11 cellular contexts compared by ENCODE assay signal in the genomic region with DNA sequence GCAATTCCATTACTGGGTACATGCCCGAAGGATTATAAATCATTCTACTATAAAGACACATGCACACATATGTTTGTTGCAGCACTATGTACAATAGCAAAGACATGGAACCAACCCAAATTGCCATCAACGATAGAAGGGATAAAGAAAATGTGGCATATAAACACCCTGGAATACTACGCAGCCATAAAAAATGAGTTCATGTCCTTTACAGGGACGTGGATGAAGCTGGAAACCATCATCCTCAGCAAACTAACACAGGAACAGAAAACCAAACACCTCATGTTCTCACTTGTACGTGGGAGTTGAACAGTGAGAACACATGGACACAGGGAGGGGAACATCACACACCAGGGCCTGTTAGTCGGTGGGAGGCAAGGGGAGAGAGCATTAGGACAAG. TPM values are rescaled to one million over a fixed set of nuclear protein-coding genes. Genes with fewer than 3 reads are reported as not detected.
"Had no signal": no experiment of that assay in that cellular context is flagged by ENCODE, and none has a peak within 500 bp of the region (broad histone marks: within the 10 kb centered on the region; RNA-seq: fewer than 3 reads in every experiment).

No MANE protein-coding gene starts in this region.

RNA-seq across cellular contexts. Expression of gene CCL4, which starts 17.5 kb away (rescaled TPM):
- total RNA-seq: body of pancreas had no signal

RNA-seq across cellular contexts. Expression of gene CCL3, which starts 31.2 kb away (rescaled TPM):
- total RNA-seq: body of pancreas had no signal

RNA-seq across cellular contexts. Expression of gene TBC1D3B, which starts 55.3 kb away (rescaled TPM):
- total RNA-seq: body of pancreas had no signal

RNA-seq across cellular contexts. Expression of gene CCL18, which starts 57.0 kb away (rescaled TPM):
- total RNA-seq: activated B cell treated with CpG ODN at 0.5 μM for 24 hours; activated CD4-positive, alpha-beta memory T cell treated with anti-CD3 and anti-CD28 coated beads, Interleukin-2, amount 10 ng/mL, durations not matched to agents 7 days and 5 days; activated CD4-positive, alpha-beta T cell treated with anti-CD3 and anti-CD28 coated beads, Interleukin-2, amount 10 ng/mL, durations not matched to agents 7 days and 5 days; activated CD8-positive, alpha-beta memory T cell treated with anti-CD3 and anti-CD28 coated beads, Interleukin-2, amount 10 ng/mL, durations not matched to agents 7 days and 5 days; activated CD8-positive, alpha-beta T cell treated with anti-CD3 and anti-CD28 coated beads, Interleukin-2, amount 10 ng/mL, durations not matched to agents 7 days and 5 days; activated naive CD8-positive, alpha-beta T cell treated with anti-CD3 and anti-CD28 coated beads, Interleukin-2, amount 10 ng/mL, durations not matched to agents 7 days and 5 days; activated T-cell treated with anti-CD3 and anti-CD28 coated beads, Interleukin-2, amount 50 U/mL, for 4 hours; activated T-helper 2 cell treated with anti-CD3 and anti-CD28 coated beads, Interferon-gamma antibody, Interleukin-2, Interleukin-4, amounts not matched to agents 10 μg/mL and 5 μg/mL and 100 μg/mL, durations not matched to agents 14 hours and 24 hours and 36 hours; astrocyte; body of pancreas; cerebellum had no signal
